Comparison of ENCODE assay signal across 14 cellular contexts in the genomic region with DNA sequence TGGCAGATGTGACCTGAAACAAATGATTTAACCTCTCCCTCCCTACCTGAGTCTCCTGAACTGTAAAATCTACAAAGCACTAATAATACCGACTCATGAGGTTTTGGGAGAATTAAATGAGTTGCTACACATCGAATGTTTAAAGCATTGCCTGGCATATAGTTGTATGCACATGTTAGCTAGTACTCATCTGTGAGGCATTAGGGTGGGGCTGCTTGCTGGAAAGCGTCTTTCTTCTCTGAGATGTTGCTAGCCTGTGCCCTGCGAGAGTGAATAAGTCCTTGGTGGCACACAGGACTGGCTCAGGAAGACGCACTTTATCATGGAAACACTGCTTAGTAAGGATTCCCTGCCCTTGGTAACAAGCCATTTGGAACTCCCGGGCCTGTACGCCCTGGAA. TPM values are rescaled to one million over a fixed set of nuclear protein-coding genes. Genes with fewer than 3 reads are reported as not detected.
DNase-seq lines count a peak whose midpoint lies in the region; ATAC-seq, FAIRE-seq and TF ChIP-seq lines count a peak whose summit lies in the region.
"Had no signal": no experiment of that assay in that cellular context is flagged by ENCODE, and none has a peak within 500 bp of the region (broad histone marks: within the 10 kb centered on the region; RNA-seq: fewer than 3 reads in every experiment).

No MANE protein-coding gene starts in this region.

- no TSS peak for BruUV-seq in IMR-90 (replicated peaks; lab: Mats Ljungman, UMichigan)

- no peaks in the 10 kb centered on the region for H3K27me3 Mint-ChIP-seq in activated T-helper 17 cell treated with anti-CD3 and anti-CD28 coated beads, Interleukin-2, amount 50 U/mL, for 72 hours
- H3K27me3 Mint-ChIP-seq: activated B cell treated with CpG ODN at 0.5 μM for 24 hours had no signal

- peak overlapping the region; percentile 32 for H2AFZ ChIP-seq in IMR-90 (replicated peaks; ENCODE audit: low read length, poor library complexity)
- no peak overlapping the region for H2AFZ ChIP-seq in H1 (ENCODE audit: low read length)
- no peak overlapping the region for H2AFZ ChIP-seq in osteoblast (ENCODE audit: low read length)

- TF ChIP-seq POLR2A in IMR-90 (IDR thresholded peaks at IDR 0.05; ENCODE audit: low read depth, low read length) (no peak), H1 (IDR thresholded peaks at IDR 0.05; ENCODE audit: control extremely low read depth in 1 of 2, low read depth in 2 of 2, low read length in 2 of 2) (no peak)

- H3K9me3 ChIP-seq in IMR-90 (ENCODE audit: control insufficient read depth, insufficient read depth, low read length), result no peaks in the 10 kb centered on the region
- no peaks in the 10 kb centered on the region for H3K9me3 ChIP-seq in H1 (ENCODE audit: insufficient read depth in 2 of 2, low read depth in 1 of 2, low read length in 1 of 2)
- no peaks in the 10 kb centered on the region for H3K9me3 ChIP-seq in osteoblast (ENCODE audit: low read depth, low read length)
- H3K9me3 ChIP-seq in left lung, result no peaks in the 10 kb centered on the region
- H3K9me3 ChIP-seq: ovary had no signal

- H3K4ac ChIP-seq in IMR-90 (ENCODE audit: low read depth, low read length), result peak overlapping the region; percentile 64; the same call in 1 of the 2 replicates
- no peak overlapping the region for H3K4ac ChIP-seq in H1 (replicated peaks; ENCODE audit: insufficient read length, low read depth, low read length)

- POLR2A ChIA-PET in IMR-90 (lab: Charles Lee; ENCODE audit: unreplicated experiment), result no interaction called here
- POLR2A ChIA-PET in H1 (lab: Charles Lee; ENCODE audit: partially characterized antibody), result interaction anchor here (0.9 to 1.7 kb wide), 8 partner anchors 9 to 85 kb away, joined by 3 to 4 read pairs (median 3); a partner anchor contains a TSS

- intact Hi-C loops in IMR-90 (cut with micrococcal nuclease), result no loop called here
- intact Hi-C loops in left lung (cut with DNase I), result no loop called here

- H4K5ac ChIP-seq in IMR-90 (ENCODE audit: low read depth, low read length) (no peak overlapping the region), H1 (ENCODE audit: insufficient read length, low read depth, low read length) (no peak overlapping the region)

- no peak overlapping the region for H3K9ac ChIP-seq in IMR-90 (ENCODE audit: low read depth, low read length)
- H3K9ac ChIP-seq in H1 (replicated peaks in 1 of 4; ENCODE audit: extremely low read depth in 1 of 4, low read depth in 3 of 4, low read length in 3 of 4), result peak overlapping the region in 1 of 4 experiments; percentile 22; a peak in 1 of 7 replicates

- in situ Hi-C loops in IMR-90 (cut with MboI; ENCODE audit: low sequenced_read_pairs), result no loop called here

- FAIRE-seq in H1 (lab: Jason Lieb, UNC), result no peak

- no peak for TF ChIP-seq RAD21 in IMR-90 (IDR thresholded peaks at IDR 0.05; ENCODE audit: low read length)
- TF ChIP-seq RAD21 in H1 (IDR thresholded peaks at IDR 0.05 in 1 of 2, conservative IDR thresholded peaks at IDR 0.05 in 1 of 2; ENCODE audit: low read depth in 2 of 2, low read length in 2 of 2), result no peak

- no peak overlapping the region for H3K23ac ChIP-seq in IMR-90 (ENCODE audit: low read depth, low read length)
- no peak overlapping the region for H3K23ac ChIP-seq in H1 (ENCODE audit: insufficient read length)

- TF ChIP-seq CTCF in IMR-90 (conservative IDR thresholded peaks at IDR 0.05; ENCODE audit: low read depth, low read length) (no peak), H1 (IDR thresholded peaks at IDR 0.05; ENCODE audit: control extremely low read depth in 1 of 3, insufficient read depth in 1 of 3, low read depth in 1 of 3, low read length in 3 of 3) (no peak), osteoblast (IDR thresholded peaks at IDR 0.05; ENCODE audit: extremely low read depth, low read depth, low read length) (no peak), left lung (IDR thresholded peaks at IDR 0.05) (no peak)

- H2BK120ac ChIP-seq in IMR-90 (ENCODE audit: low read depth, low read length) (no peak overlapping the region), H1 (replicated peaks; ENCODE audit: low read depth, low read length) (peak overlapping the region; percentile 61)

- peaks cover 37% of the 10 kb centered on the region for H3K4me1 Mint-ChIP-seq in activated T-helper 17 cell treated with anti-CD3 and anti-CD28 coated beads, Interleukin-2, amount 50 U/mL, for 72 hours

- H3K4me3 ChIP-seq in IMR-90 (ENCODE audit: insufficient read depth, low read depth, low read length) (no peak overlapping the region), H1 (ENCODE audit: extremely low read depth in 1 of 4, insufficient read depth in 2 of 4, low read depth in 3 of 4, low read length in 4 of 4) (no peak overlapping the region), osteoblast (ENCODE audit: insufficient read depth, low read length) (no peak overlapping the region), left lung (no peak overlapping the region)
- H3K4me3 ChIP-seq: ovary had no signal

- H3K27ac Mint-ChIP-seq in activated T-helper 17 cell treated with anti-CD3 and anti-CD28 coated beads, Interleukin-2, amount 50 U/mL, for 72 hours, result no peak overlapping the region

- H2BK20ac ChIP-seq in IMR-90 (ENCODE audit: low read depth, low read length) (no peak overlapping the region), H1 (ENCODE audit: low read length) (peak overlapping the region; percentile 10; the same call in 1 of the 2 replicates)

- H3K79me2 ChIP-seq in H1 (ENCODE audit: control insufficient read depth in 1 of 2, insufficient read depth in 2 of 2, low read length in 2 of 2), result no peaks in the 10 kb centered on the region
- H3K79me2 ChIP-seq in osteoblast (ENCODE audit: insufficient read depth, low read length), result no peaks in the 10 kb centered on the region

- H3K4me3 Mint-ChIP-seq in activated T-helper 17 cell treated with anti-CD3 and anti-CD28 coated beads, Interleukin-2, amount 50 U/mL, for 72 hours, result no peak overlapping the region
- H3K4me3 Mint-ChIP-seq: activated B cell treated with CpG ODN at 0.5 μM for 24 hours had no signal

- H2BK15ac ChIP-seq in IMR-90 (ENCODE audit: low read depth, low read length), result no peak overlapping the region; the same call in 2 of the 3 replicates
- no peak overlapping the region for H2BK15ac ChIP-seq in H1 (ENCODE audit: low read length)

- H3K9me1 ChIP-seq in IMR-90 (ENCODE audit: insufficient read depth, low read length), result peaks cover 13% of the 10 kb centered on the region; the same call in 1 of the 2 replicates

- 87% methylated on average over 3 of the region's 7 CpGs; no CpG with 5 or more reads in 1 of the 2 experiments for WGBS in IMR-90 (ENCODE audit: extremely low coverage in 2 of 2, insufficient read length in 1 of 2), 2 experiments
- WGBS in H1 (ENCODE audit: extremely low coverage in 1 of 2, insufficient coverage in 1 of 2, insufficient read length in 1 of 2, insufficient replicate concordance in 2 of 2, low coverage in 1 of 2, low lambda C conversion rate in 2 of 2, missing lambda C conversion rate in 1 of 2), 2 experiments, result 92% methylated on average over 7 of the region's 7 CpGs; no CpG with 5 or more reads in 1 of the 2 experiments

- H3K27ac ChIP-seq in IMR-90 (ENCODE audit: insufficient read depth, low read length) (no peak overlapping the region), H1 (ENCODE audit: low read depth, low read length) (no peak overlapping the region), osteoblast (ENCODE audit: low read depth, low read length) (peak overlapping the region; percentile 52), left lung (peak overlapping the region in 1 of 2 donors; percentile 72)
- H3K27ac ChIP-seq: HL-60 had no signal

- H4K91ac ChIP-seq in IMR-90 (ENCODE audit: insufficient read depth, low read depth, low read length) (no peak overlapping the region), H1 (replicated peaks; ENCODE audit: insufficient read length, low read length) (peak overlapping the region; percentile 90)

- peaks cover 12% of the 10 kb centered on the region for H3K4me1 ChIP-seq in IMR-90 (ENCODE audit: control insufficient read depth, insufficient read depth, low read length)
- H3K4me1 ChIP-seq in H1 (replicated peaks in 1 of 4; ENCODE audit: control insufficient read depth in 3 of 4, insufficient read depth in 4 of 4, low read length in 3 of 4), result peaks cover 7 to 16% (median 10%) of the 10 kb centered on the region in 4 experiments
- H3K4me1 ChIP-seq in osteoblast (ENCODE audit: insufficient read depth, low read length), result peaks cover 32% of the 10 kb centered on the region
- H3K4me1 ChIP-seq in left lung, result peaks cover 29 to 54% of the 10 kb centered on the region in 2 donors

- H2AK9ac ChIP-seq in IMR-90 (replicated peaks; ENCODE audit: low read depth, low read length, poor library complexity), result no peak overlapping the region

- ATAC-seq in IMR-90 (ENCODE audit: low read depth), result peak; percentile 67
- no peak for ATAC-seq in left lung
- no peak for ATAC-seq in activated T-helper 17 cell treated with anti-CD3 and anti-CD28 coated beads, Interleukin-2, amount 50 U/mL, for 72 hours (replicated peaks)

- H3K36me3 ChIP-seq in IMR-90 (ENCODE audit: control insufficient read depth, insufficient read depth, low read length), result no peaks in the 10 kb centered on the region
- no peaks in the 10 kb centered on the region for H3K36me3 ChIP-seq in H1 (ENCODE audit: control insufficient read depth in 2 of 4, insufficient read depth in 4 of 4, low read length in 3 of 4)
- no peaks in the 10 kb centered on the region for H3K36me3 ChIP-seq in osteoblast (ENCODE audit: insufficient read depth, low read length)
- peaks cover 0 to 23% of the 10 kb centered on the region in 2 donors for H3K36me3 ChIP-seq in left lung
- H3K36me3 ChIP-seq: ovary had no signal

- no peaks in the 10 kb centered on the region for H3K9me3 Mint-ChIP-seq in activated T-helper 17 cell treated with anti-CD3 and anti-CD28 coated beads, Interleukin-2, amount 50 U/mL, for 72 hours
- H3K9me3 Mint-ChIP-seq: activated B cell treated with CpG ODN at 0.5 μM for 24 hours had no signal

- dilution Hi-C loops in IMR-90 (cut with HindIII; ENCODE audit: low sequenced_read_pairs, unreplicated experiment), result no loop called here

- H2BK12ac ChIP-seq in H1 (ENCODE audit: low read depth, low read length), result peak overlapping the region; percentile 63; the same call in 1 of the 2 replicates

- H3K27me3 ChIP-seq in IMR-90 (ENCODE audit: control insufficient read depth, insufficient read depth, low read length) (peaks cover 5% of the 10 kb centered on the region; the same call in 1 of the 2 replicates), H1 (replicated peaks in 1 of 4; ENCODE audit: control insufficient read depth in 3 of 4, extremely low read depth in 1 of 4, insufficient read depth in 3 of 4, low read length in 3 of 4) (no peaks in the 10 kb centered on the region), osteoblast (ENCODE audit: insufficient read depth, low read length) (no peaks in the 10 kb centered on the region), left lung (no peaks in the 10 kb centered on the region)
- H3K27me3 ChIP-seq: ovary had no signal

- DNase-seq in A172 (ENCODE audit: low spot score), result peak; percentile 56
- DNase-seq in IMR-90, result peak; percentile 57
- no peak for DNase-seq in H1 (ENCODE audit: low read depth in 1 of 2, low spot score in 2 of 2)
- DNase-seq in osteoblast (ENCODE audit: insufficient read length, low spot score, missing footprints), result peak; percentile 95
- DNase-seq in SW 1271 (lab: John Stamatoyannopoulos, UW), result no peak
- DNase-seq in left lung, result no peak
- DNase-seq in mesenteric fat pad (ENCODE audit: low spot score), result no peak
- DNase-seq: activated B cell treated with CpG ODN at 0.5 μM for 24 hours; activated effector memory CD4-positive, alpha-beta T cell treated with Interleukin-2 at 50 U/mL for 16 hours; NCI-H187 treated with DMSO at 0.1 percent for 48 hours; ovary had no signal

- H3K4me2 ChIP-seq in IMR-90 (ENCODE audit: low read depth, low read length) (no peak overlapping the region), H1 (ENCODE audit: insufficient read depth in 1 of 2, low read depth in 2 of 2, low read length in 2 of 2) (no peak overlapping the region), osteoblast (ENCODE audit: insufficient read depth, low read length) (no peak overlapping the region)

- H2BK5ac ChIP-seq in IMR-90 (ENCODE audit: low read depth, low read length, poor library complexity, severe bottlenecking) (no peak overlapping the region), H1 (ENCODE audit: low read depth, low read length) (peak overlapping the region; percentile 69; the same call in 1 of the 2 replicates)

- TF ChIP-seq EP300 in H1 (IDR thresholded peaks at IDR 0.05; ENCODE audit: borderline replicate concordance in 1 of 2, low read depth in 2 of 2, low read length in 2 of 2), result no peak

- H3K36me3 Mint-ChIP-seq in activated T-helper 17 cell treated with anti-CD3 and anti-CD28 coated beads, Interleukin-2, amount 50 U/mL, for 72 hours (ENCODE audit: low read depth), result no peaks in the 10 kb centered on the region

- H4K20me1 ChIP-seq in IMR-90 (ENCODE audit: insufficient read depth, low read length), result no peaks in the 10 kb centered on the region
- H4K20me1 ChIP-seq in H1 (replicated peaks in 1 of 2; ENCODE audit: control insufficient read depth in 1 of 2, insufficient read depth in 2 of 2, low read length in 2 of 2), result no peaks in the 10 kb centered on the region
- H4K20me1 ChIP-seq in osteoblast (ENCODE audit: insufficient read depth, low read length), result no peaks in the 10 kb centered on the region

- H3K18ac ChIP-seq in IMR-90 (ENCODE audit: low read depth, low read length) (no peak overlapping the region), H1 (ENCODE audit: extremely low read depth, low read length) (no peak overlapping the region)

- H3K14ac ChIP-seq in IMR-90 (replicated peaks; ENCODE audit: low read depth, low read length), result no peak overlapping the region
- H3K14ac ChIP-seq in H1 (ENCODE audit: insufficient read length), result no peak overlapping the region

- H4K8ac ChIP-seq in IMR-90 (ENCODE audit: low read depth in 2 of 2, low read length in 2 of 2) (peak overlapping the region in 1 of 2 experiments; percentile 46; a peak in 1 of 4 replicates), H1 (ENCODE audit: extremely low read depth, insufficient read depth, low read length) (no peak overlapping the region)

- H3K56ac ChIP-seq in IMR-90 (ENCODE audit: extremely low read depth, insufficient read depth, low read length) (no peak overlapping the region), H1 (replicated peaks; ENCODE audit: insufficient read length, low read depth, low read length) (no peak overlapping the region)

- no peaks in the 10 kb centered on the region for H3K79me1 ChIP-seq in IMR-90 (ENCODE audit: low read depth in 1 of 2, low read length in 2 of 2)
- H3K79me1 ChIP-seq in H1 (ENCODE audit: low read depth, low read length), result no peaks in the 10 kb centered on the region

- CTCF ChIA-PET in IMR-90 (lab: Yijun Ruan, JAX), result interaction anchor here (1.5 kb wide), 1 partner anchor 10 kb away, joined by 10 read pairs; no protein-coding TSS in a partner anchor
- CTCF ChIA-PET in H1 (lab: Charles Lee; ENCODE audit: partially characterized antibody), result interaction anchor here (0.7 to 64.6 kb wide), 5 partner anchors 17 to 86 kb away, joined by 3 to 2442 read pairs (median 7); a partner anchor contains a TSS

- H2AK5ac ChIP-seq in IMR-90 (ENCODE audit: low read depth, low read length) (no peak overlapping the region; the same call in 1 of the 2 replicates), H1 (ENCODE audit: low read depth, low read length) (no peak overlapping the region)

- H3K23me2 ChIP-seq in H1 (ENCODE audit: low read depth, low read length), result no peaks in the 10 kb centered on the region

RNA-seq across cellular contexts. Expression of a gene that starts 6.1 kb away (rescaled TPM):
- total RNA-seq in A172 (2014; rRNA removed; shearing (Covaris generic)), result 1.3 and 1.4 TPM in 2 replicates
- total RNA-seq in IMR-90 (2012; rRNA removed) (0.83 and 1.3 TPM in 2 replicates), osteoblast (3.5 and 4.3 TPM in 2 replicates), left lung (10 to 100 TPM; 15.9 to 28.9 TPM), mesenteric fat pad (79.4 TPM)
- polyA plus RNA-seq in IMR-90 (2012; rRNA removed) (2.0 and 2.9 TPM in 2 replicates), H1 (2011; rRNA removed) (5.0 and 5.2 TPM in 2 replicates)
- polyA plus RNA-seq in IMR-90 (2012; cell fraction: cytosol; rRNA removed), result 1.7 TPM in 2 replicates
- 11.2 and 11.8 TPM in 2 replicates for polyA plus RNA-seq in IMR-90 (2012; cell fraction: nucleus; rRNA removed; ENCODE audit: low replicate concordance)
- 6.7 and 9.4 TPM in 2 replicates for total RNA-seq in H1 (2021; fragmentation: NEBNext Ultra II Directional; extraction: Animal tissue kit (Norgen Biotek cat#: 25700))
- 6.0 TPM for polyA plus RNA-seq in H1 (2011; cell fraction: cytosol; rRNA removed)
- 31.6 TPM for polyA plus RNA-seq in H1 (2011; cell fraction: nucleus; rRNA removed)
- 4.1 to 5.7 TPM (median 5.2 TPM) in 4 replicates for polyA plus RNA-seq in H1 (2012, experiment 1 of 2)
- polyA plus RNA-seq in H1 (2012, experiment 2 of 2), result 3.1 TPM
- 4.2 TPM for polyA plus RNA-seq in H1 (2013, experiment 1 of 2)
- 3.9 TPM for polyA plus RNA-seq in H1 (2013, experiment 2 of 2)
- polyA minus RNA-seq in H1 (2011; rRNA and poly(A)+ RNA removed), result 5.2 and 8.0 TPM in 2 replicates
- 1.8 TPM for polyA minus RNA-seq in H1 (2011; cell fraction: cytosol; rRNA and poly(A)+ RNA removed)
- 16.2 TPM for polyA minus RNA-seq in H1 (2011; cell fraction: nucleus; rRNA and poly(A)+ RNA removed)
- 1 to 10 TPM; 1.4 to 8.4 TPM for total RNA-seq in activated T-helper 17 cell treated with anti-CD3 and anti-CD28 coated beads, Interleukin-2, amount 50 U/mL, for 72 hours

RNA-seq across cellular contexts. Expression of a gene that starts 20.5 kb away (rescaled TPM):
- 4.3 and 10.0 TPM in 2 replicates for total RNA-seq in A172 (2014; rRNA removed; shearing (Covaris generic))
- 4.4 and 4.8 TPM in 2 replicates for total RNA-seq in IMR-90 (2012; rRNA removed)
- 5.9 and 6.0 TPM in 2 replicates for polyA plus RNA-seq in IMR-90 (2012; rRNA removed)
- polyA plus RNA-seq in IMR-90 (2012; cell fraction: cytosol; rRNA removed), result 4.1 and 10.3 TPM in 2 replicates
- polyA plus RNA-seq in IMR-90 (2012; cell fraction: nucleus; rRNA removed; ENCODE audit: low replicate concordance), result 10.0 and 10.3 TPM in 2 replicates
- total RNA-seq in H1 (2021; fragmentation: NEBNext Ultra II Directional; extraction: Animal tissue kit (Norgen Biotek cat#: 25700)), result 14.0 and 14.1 TPM in 2 replicates
- polyA plus RNA-seq in H1 (2011; rRNA removed), result 9.5 and 12.1 TPM in 2 replicates
- polyA plus RNA-seq in H1 (2011; cell fraction: cytosol; rRNA removed), result 9.6 TPM
- 16.1 TPM for polyA plus RNA-seq in H1 (2011; cell fraction: nucleus; rRNA removed)
- 8.3 to 11.4 TPM (median 10.2 TPM) in 4 replicates for polyA plus RNA-seq in H1 (2012, experiment 1 of 2)
- 8.6 TPM for polyA plus RNA-seq in H1 (2012, experiment 2 of 2)
- 9.4 TPM for polyA plus RNA-seq in H1 (2013, experiment 1 of 2)
- polyA plus RNA-seq in H1 (2013, experiment 2 of 2), result 10.8 TPM
- 7.2 and 7.3 TPM in 2 replicates for polyA minus RNA-seq in H1 (2011; rRNA and poly(A)+ RNA removed)
- polyA minus RNA-seq in H1 (2011; cell fraction: cytosol; rRNA and poly(A)+ RNA removed), result 6.8 TPM
- 7.3 TPM for polyA minus RNA-seq in H1 (2011; cell fraction: nucleus; rRNA and poly(A)+ RNA removed)
- 18.0 and 19.2 TPM in 2 replicates for total RNA-seq in osteoblast
- 10 to 100 TPM; 35.4 to 38.6 TPM for total RNA-seq in left lung
- 1 to 10 TPM; 6.7 to 8.2 TPM for total RNA-seq in activated T-helper 17 cell treated with anti-CD3 and anti-CD28 coated beads, Interleukin-2, amount 50 U/mL, for 72 hours
- total RNA-seq in mesenteric fat pad, result 40.3 TPM

RNA-seq across cellular contexts. Expression of a gene that starts 27.3 kb away (rescaled TPM):
- total RNA-seq in A172 (2014; rRNA removed; shearing (Covaris generic)), result not detected in 2 replicates
- under 0.01 TPM in 2 replicates for total RNA-seq in IMR-90 (2012; rRNA removed)
- 0.07 and 0.09 TPM in 2 replicates for polyA plus RNA-seq in IMR-90 (2012; rRNA removed)
- 0.03 TPM in 1 of 2 replicates, not detected in the other for polyA plus RNA-seq in IMR-90 (2012; cell fraction: cytosol; rRNA removed)
- 0.11 and 0.15 TPM in 2 replicates for polyA plus RNA-seq in IMR-90 (2012; cell fraction: nucleus; rRNA removed; ENCODE audit: low replicate concordance)
- total RNA-seq in H1 (2021; fragmentation: NEBNext Ultra II Directional; extraction: Animal tissue kit (Norgen Biotek cat#: 25700)), result not detected in 2 replicates
- polyA plus RNA-seq in H1 (2011; rRNA removed), result not detected in 2 replicates
- polyA plus RNA-seq in H1 (2011; cell fraction: cytosol; rRNA removed), result not detected
- not detected for polyA plus RNA-seq in H1 (2011; cell fraction: nucleus; rRNA removed)
- polyA plus RNA-seq in H1 (2012, experiment 1 of 2), result not detected in 4 replicates
- polyA plus RNA-seq in H1 (2012, experiment 2 of 2), result not detected
- polyA plus RNA-seq in H1 (2013, experiment 1 of 2), result not detected
- polyA plus RNA-seq in H1 (2013, experiment 2 of 2), result not detected
- 0.29 TPM in 1 of 2 replicates, not detected in the other for polyA minus RNA-seq in H1 (2011; rRNA and poly(A)+ RNA removed)
- not detected for polyA minus RNA-seq in H1 (2011; cell fraction: cytosol; rRNA and poly(A)+ RNA removed)
- not detected for polyA minus RNA-seq in H1 (2011; cell fraction: nucleus; rRNA and poly(A)+ RNA removed)
- not detected in 2 replicates for total RNA-seq in osteoblast
- not detected for total RNA-seq in left lung
- under 1 TPM in 1 of 2 donors, not detected in 1; 0.16 TPM for total RNA-seq in activated T-helper 17 cell treated with anti-CD3 and anti-CD28 coated beads, Interleukin-2, amount 50 U/mL, for 72 hours
- 1.4 TPM for total RNA-seq in mesenteric fat pad
- total RNA-seq: kidney epithelial cell had no signal

RNA-seq across cellular contexts. Expression of a gene that starts 46.7 kb away (rescaled TPM):
- total RNA-seq in A172 (2014; rRNA removed; shearing (Covaris generic)), result 27.7 and 44.8 TPM in 2 replicates
- total RNA-seq in IMR-90 (2012; rRNA removed), result 10.6 and 20.0 TPM in 2 replicates
- polyA plus RNA-seq in IMR-90 (2012; rRNA removed), result 10.3 and 13.4 TPM in 2 replicates
- polyA plus RNA-seq in IMR-90 (2012; cell fraction: cytosol; rRNA removed), result 0.77 and 1.2 TPM in 2 replicates
- 0.29 and 5.5 TPM in 2 replicates for polyA plus RNA-seq in IMR-90 (2012; cell fraction: nucleus; rRNA removed; ENCODE audit: low replicate concordance)
- 49.6 and 60.5 TPM in 2 replicates for total RNA-seq in H1 (2021; fragmentation: NEBNext Ultra II Directional; extraction: Animal tissue kit (Norgen Biotek cat#: 25700))
- polyA plus RNA-seq in H1 (2011; rRNA removed), result 3.1 and 6.4 TPM in 2 replicates
- polyA plus RNA-seq in H1 (2011; cell fraction: cytosol; rRNA removed), result 10.7 TPM
- 2.6 TPM for polyA plus RNA-seq in H1 (2011; cell fraction: nucleus; rRNA removed)
- polyA plus RNA-seq in H1 (2012, experiment 1 of 2), result 14.1 to 34.7 TPM (median 17.7 TPM) in 4 replicates
- 1.4 TPM for polyA plus RNA-seq in H1 (2012, experiment 2 of 2)
- polyA plus RNA-seq in H1 (2013, experiment 1 of 2), result 34.2 TPM
- polyA plus RNA-seq in H1 (2013, experiment 2 of 2), result 34.5 TPM
- polyA minus RNA-seq in H1 (2011; rRNA and poly(A)+ RNA removed), result 9.4 and 14.2 TPM in 2 replicates
- polyA minus RNA-seq in H1 (2011; cell fraction: cytosol; rRNA and poly(A)+ RNA removed), result 7.8 TPM
- 25.2 TPM for polyA minus RNA-seq in H1 (2011; cell fraction: nucleus; rRNA and poly(A)+ RNA removed)
- 15.6 and 17.1 TPM in 2 replicates for total RNA-seq in osteoblast
- total RNA-seq in left lung, result 10 to 100 TPM; 18.5 to 20.7 TPM
- 10 to 100 TPM; 33.3 to 44.0 TPM for total RNA-seq in activated T-helper 17 cell treated with anti-CD3 and anti-CD28 coated beads, Interleukin-2, amount 50 U/mL, for 72 hours
- total RNA-seq in mesenteric fat pad, result 17.6 TPM

Comparison
In these comparisons a context has a peak if more than half of its experiments do, and no peak if none do; other contexts are left out.
1. DNase-seq: peak in A172 (single experiment), IMR-90 (single experiment) and osteoblast (single experiment); none in H1 (0 of 2), SW 1271 (0 of 2), left lung (0 of 2) and mesenteric fat pad (single experiment).